Comparison of ENCODE assay signal across 17 cellular contexts in genomic region chr16:21566891-21567414, GRCh38.
"Had no signal": no experiment of that assay in that cellular context is flagged by ENCODE, and none has a peak within 500 bp of the region (broad histone marks: within the 10 kb centered on the region; RNA-seq: fewer than 3 reads in every experiment).

No MANE protein-coding gene starts in this region.

- H3K9me3 ChIP-seq: ascending aorta, thoracic aorta had no signal

- H3K4me3 Mint-ChIP-seq: activated naive CD4-positive, alpha-beta T cell treated with anti-CD3 and anti-CD28 coated beads, Interleukin-2, amount 50 U/mL, for 24 hours; activated T-cell treated with anti-CD3 and anti-CD28 coated beads, Interleukin-2, amount 50 U/mL, for 4 hours; central memory CD8-positive, alpha-beta T cell; mesothelial cell of epicardium; nephron had no signal

- H3K4me3 ChIP-seq: ascending aorta, coronary artery, hepatocyte, lung, thoracic aorta had no signal

- H3K27ac Mint-ChIP-seq: activated naive CD4-positive, alpha-beta T cell treated with anti-CD3 and anti-CD28 coated beads, Interleukin-2, amount 50 U/mL, for 24 hours; mesothelial cell of epicardium; nephron had no signal

- H3K27me3 ChIP-seq: ascending aorta, foreskin keratinocyte, hepatocyte had no signal

- H3K36me3 ChIP-seq: ascending aorta, thoracic aorta, WERI-Rb-1 had no signal

- DNase-seq: activated CD4-positive, alpha-beta T cell treated with anti-CD3 and anti-CD28 coated beads, Interleukin-2, amount 50 U/mL, for 4 hours; activated T-cell treated with anti-CD3 and anti-CD28 coated beads, Interleukin-2, amount 50 U/mL, for 4 hours; foreskin keratinocyte; left cardiac atrium; retina; stimulated activated CD4-positive, alpha-beta T cell treated with anti-CD3 and anti-CD28 coated beads, Interleukin-2, amount 100 ng/mL, for 24 hours; T-helper 2 cell; WERI-Rb-1 had no signal

- H3K27ac ChIP-seq: ascending aorta, coronary artery, foreskin keratinocyte, thoracic aorta, WERI-Rb-1 had no signal

- H3K4me1 Mint-ChIP-seq: activated naive CD4-positive, alpha-beta T cell treated with anti-CD3 and anti-CD28 coated beads, Interleukin-2, amount 50 U/mL, for 24 hours had no signal

- ATAC-seq: activated T-cell treated with anti-CD3 and anti-CD28 coated beads, Interleukin-2, amount 50 U/mL, for 4 hours; foreskin keratinocyte; left cardiac atrium had no signal

- H3K36me3 Mint-ChIP-seq: activated naive CD4-positive, alpha-beta T cell treated with anti-CD3 and anti-CD28 coated beads, Interleukin-2, amount 50 U/mL, for 24 hours; mesothelial cell of epicardium had no signal

- H3K9me3 Mint-ChIP-seq: activated naive CD4-positive, alpha-beta T cell treated with anti-CD3 and anti-CD28 coated beads, Interleukin-2, amount 50 U/mL, for 24 hours; activated T-cell treated with anti-CD3 and anti-CD28 coated beads, Interleukin-2, amount 50 U/mL, for 4 hours; central memory CD8-positive, alpha-beta T cell; mesothelial cell of epicardium; nephron had no signal
